Comparison of ENCODE assay signal across 43 cellular contexts in the genomic region with DNA sequence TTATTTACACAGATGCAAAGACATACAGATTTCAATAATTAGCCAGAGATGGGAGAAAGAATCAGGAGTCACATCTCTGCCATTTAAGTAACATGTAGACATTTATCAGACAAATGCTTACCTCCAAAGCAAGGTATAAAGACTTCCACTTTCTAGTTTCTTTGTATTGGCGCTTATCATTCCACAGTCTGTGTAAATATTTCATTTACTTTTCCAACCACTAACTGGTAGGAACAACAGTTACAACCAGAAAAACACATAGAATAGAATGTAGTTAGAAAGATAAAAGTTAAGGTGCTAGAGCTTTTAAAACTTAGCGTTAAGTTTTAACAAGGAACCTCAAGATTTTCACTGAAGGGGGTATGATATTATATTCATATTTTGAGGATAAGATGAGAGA. TPM values are rescaled to one million over a fixed set of nuclear protein-coding genes. Genes with fewer than 3 reads are reported as not detected.
"Had no signal": no experiment of that assay in that cellular context is flagged by ENCODE, and none has a peak within 500 bp of the region (broad histone marks: within the 10 kb centered on the region; RNA-seq: fewer than 3 reads in every experiment).

No MANE protein-coding gene starts in this region.

- H3K9me3 Mint-ChIP-seq: activated naive CD4-positive, alpha-beta T cell treated with anti-CD3 and anti-CD28 coated beads for 36 hours; activated naive CD4-positive, alpha-beta T cell treated with anti-CD3 and anti-CD28 coated beads, Interleukin-2, amount 10 ng/mL, durations not matched to agents 7 days and 5 days; activated naive CD4-positive, alpha-beta T cell treated with anti-CD3 and anti-CD28 coated beads, Interleukin-2, amount 50 U/mL, for 24 hours; activated naive CD4-positive, alpha-beta T cell treated with anti-CD3 and anti-CD28 coated beads, Interleukin-2, amount 50 U/mL, for 72 hours; activated naive CD8-positive, alpha-beta T cell treated with anti-CD3 and anti-CD28 coated beads for 36 hours; activated naive CD8-positive, alpha-beta T cell treated with anti-CD3 and anti-CD28 coated beads, Interleukin-2, amount 10 ng/mL, durations not matched to agents 7 days and 5 days; activated naive CD8-positive, alpha-beta T cell treated with anti-CD3 and anti-CD28 coated beads, Interleukin-2, amount 50 U/mL, for 24 hours; activated T-cell treated with anti-CD3 and anti-CD28 coated beads, Interleukin-2, amount 50 U/mL, for 24 hours; activated T-cell treated with anti-CD3 and anti-CD28 coated beads, Interleukin-2, amount 50 U/mL, for 4 hours; activated T-helper 1 cell treated with anti-CD3 and anti-CD28 coated beads, Interleukin-12 subunit alpha, Interleukin-12 subunit beta, Interleukin-2, Interleukin-4 antibody, amounts not matched to agents 30 ng/mL and 10 ng/mL and 1 ng/mL, durations not matched to agents 14 hours and 24 hours and 36 hours; activated T-helper 17 cell treated with anti-CD3 and anti-CD28 coated beads, Interleukin-2, amount 50 U/mL, for 72 hours; activated T-helper 2 cell treated with anti-CD3 and anti-CD28 coated beads, Interferon-gamma antibody, Interleukin-2, Interleukin-4, amounts not matched to agents 10 μg/mL and 5 μg/mL and 100 μg/mL, durations not matched to agents 14 hours and 24 hours and 36 hours; brain had no signal

- H3K4me3 Mint-ChIP-seq: activated naive CD4-positive, alpha-beta T cell treated with anti-CD3 and anti-CD28 coated beads for 36 hours; activated naive CD4-positive, alpha-beta T cell treated with anti-CD3 and anti-CD28 coated beads, Interleukin-2, amount 10 ng/mL, durations not matched to agents 7 days and 5 days; activated naive CD4-positive, alpha-beta T cell treated with anti-CD3 and anti-CD28 coated beads, Interleukin-2, amount 50 U/mL, for 24 hours; activated naive CD8-positive, alpha-beta T cell; activated naive CD8-positive, alpha-beta T cell treated with anti-CD3 and anti-CD28 coated beads for 36 hours; activated naive CD8-positive, alpha-beta T cell treated with anti-CD3 and anti-CD28 coated beads, Interleukin-2, amount 10 ng/mL, durations not matched to agents 7 days and 5 days; activated naive CD8-positive, alpha-beta T cell treated with anti-CD3 and anti-CD28 coated beads, Interleukin-2, amount 50 U/mL, for 24 hours; activated T-cell treated with anti-CD3 and anti-CD28 coated beads, Interleukin-2, amount 50 U/mL, for 24 hours; activated T-cell treated with anti-CD3 and anti-CD28 coated beads, Interleukin-2, amount 50 U/mL, for 4 hours; activated T-cell treated with anti-CD3 and anti-CD28 coated beads, Interleukin-2, amount 50 U/mL, for 72 hours; activated T-helper 1 cell treated with anti-CD3 and anti-CD28 coated beads, Interleukin-12 subunit alpha, Interleukin-12 subunit beta, Interleukin-2, Interleukin-4 antibody, amounts not matched to agents 30 ng/mL and 10 ng/mL and 1 ng/mL, durations not matched to agents 14 hours and 24 hours and 36 hours; activated T-helper 17 cell treated with anti-CD3 and anti-CD28 coated beads, Interleukin-2, amount 50 U/mL, for 72 hours; brain; central memory CD8-positive, alpha-beta T cell had no signal

- H3K36me3 ChIP-seq: adrenal gland, ascending aorta, brain microvascular endothelial cell, breast epithelium, cardiac muscle cell had no signal

- DNase-seq: activated effector memory CD4-positive, alpha-beta T cell treated with anti-CD3 and anti-CD28 coated beads, Interleukin-2, amount 50 U/mL, for 16 hours; activated effector memory CD4-positive, alpha-beta T cell treated with Interleukin-2 at 50 U/mL for 16 hours; activated gamma-delta T cell; activated gamma-delta T cell treated with Interleukin-2 at 50 U/mL for 16 hours; activated naive CD4-positive, alpha-beta T cell; activated naive CD4-positive, alpha-beta T cell treated with anti-CD3 and anti-CD28 coated beads for 36 hours; activated naive CD4-positive, alpha-beta T cell treated with anti-CD3 and anti-CD28 coated beads, Interleukin-2, amount 10 ng/mL, durations not matched to agents 7 days and 5 days; activated naive CD4-positive, alpha-beta T cell treated with anti-CD3 and anti-CD28 coated beads, Interleukin-2, amount 50 U/mL, for 16 hours; activated naive CD4-positive, alpha-beta T cell treated with Interleukin-2 at 50 U/mL for 16 hours; activated naive CD8-positive, alpha-beta T cell treated with anti-CD3 and anti-CD28 coated beads for 36 hours; activated naive CD8-positive, alpha-beta T cell treated with anti-CD3 and anti-CD28 coated beads, Interleukin-2, amount 10 ng/mL, durations not matched to agents 7 days and 5 days; activated naive CD8-positive, alpha-beta T cell treated with anti-CD3 and anti-CD28 coated beads, Interleukin-2, amount 50 U/mL, for 24 hours; activated T-cell treated with anti-CD3 and anti-CD28 coated beads for 4 hours; activated T-cell treated with anti-CD3 and anti-CD28 coated beads, Interleukin-2, amount 50 U/mL, for 1 hour; activated T-cell treated with anti-CD3 and anti-CD28 coated beads, Interleukin-2, amount 50 U/mL, for 24 hours; activated T-cell treated with anti-CD3 and anti-CD28 coated beads, Interleukin-2, amount 50 U/mL, for 4 hours; activated T-cell treated with anti-CD3 and anti-CD28 coated beads, Interleukin-2, amount 50 U/mL, for 48 hours; activated T-cell treated with anti-CD3 and anti-CD28 coated beads, Interleukin-2, amount 50 U/mL, for 72 hours; adrenal gland; amniotic stem cell; amygdala; anterior cingulate cortex; aorta; body of pancreas; brain microvascular endothelial cell; caudate nucleus; central memory CD4-positive, alpha-beta T cell; cerebellar nuclear complex had no signal

- FAIRE-seq: astrocyte, bronchial epithelial cell had no signal

- ATAC-seq: activated naive CD4-positive, alpha-beta T cell treated with anti-CD3 and anti-CD28 coated beads, Interleukin-2, amount 50 U/mL, for 72 hours; activated naive CD8-positive, alpha-beta T cell treated with anti-CD3 and anti-CD28 coated beads, Interleukin-2, amount 50 U/mL, for 24 hours; activated T-cell treated with anti-CD3 and anti-CD28 coated beads, Interleukin-2, amount 50 U/mL, for 4 hours; activated T-cell treated with anti-CD3 and anti-CD28 coated beads, Interleukin-2, amount 50 U/mL, for 72 hours; activated T-helper 17 cell treated with anti-CD3 and anti-CD28 coated beads, Interleukin-2, amount 50 U/mL, for 72 hours; body of pancreas had no signal

- H3K4me1 Mint-ChIP-seq: activated naive CD4-positive, alpha-beta T cell treated with anti-CD3 and anti-CD28 coated beads, Interleukin-2, amount 10 ng/mL, durations not matched to agents 7 days and 5 days; activated naive CD4-positive, alpha-beta T cell treated with anti-CD3 and anti-CD28 coated beads, Interleukin-2, amount 50 U/mL, for 24 hours; activated naive CD8-positive, alpha-beta T cell treated with anti-CD3 and anti-CD28 coated beads for 36 hours; activated naive CD8-positive, alpha-beta T cell treated with anti-CD3 and anti-CD28 coated beads, Interleukin-2, amount 10 ng/mL, durations not matched to agents 7 days and 5 days; activated naive CD8-positive, alpha-beta T cell treated with anti-CD3 and anti-CD28 coated beads, Interleukin-2, amount 50 U/mL, for 24 hours; activated T-helper 17 cell treated with anti-CD3 and anti-CD28 coated beads, Interleukin-2, amount 50 U/mL, for 72 hours; brain; central memory CD8-positive, alpha-beta T cell had no signal

- H3K27ac Mint-ChIP-seq: activated naive CD4-positive, alpha-beta T cell treated with anti-CD3 and anti-CD28 coated beads for 36 hours; activated naive CD4-positive, alpha-beta T cell treated with anti-CD3 and anti-CD28 coated beads, Interleukin-2, amount 10 ng/mL, durations not matched to agents 7 days and 5 days; activated naive CD4-positive, alpha-beta T cell treated with anti-CD3 and anti-CD28 coated beads, Interleukin-2, amount 50 U/mL, for 24 hours; activated naive CD4-positive, alpha-beta T cell treated with anti-CD3 and anti-CD28 coated beads, Interleukin-2, amount 50 U/mL, for 72 hours; activated naive CD8-positive, alpha-beta T cell; activated naive CD8-positive, alpha-beta T cell treated with anti-CD3 and anti-CD28 coated beads for 36 hours; activated naive CD8-positive, alpha-beta T cell treated with anti-CD3 and anti-CD28 coated beads, Interleukin-2, amount 10 ng/mL, durations not matched to agents 7 days and 5 days; activated naive CD8-positive, alpha-beta T cell treated with anti-CD3 and anti-CD28 coated beads, Interleukin-2, amount 50 U/mL, for 24 hours; activated T-cell treated with anti-CD3 and anti-CD28 coated beads, Interleukin-2, amount 50 U/mL, for 24 hours; activated T-cell treated with anti-CD3 and anti-CD28 coated beads, Interleukin-2, amount 50 U/mL, for 72 hours; activated T-helper 1 cell treated with anti-CD3 and anti-CD28 coated beads, Interleukin-12 subunit alpha, Interleukin-12 subunit beta, Interleukin-2, Interleukin-4 antibody, amounts not matched to agents 30 ng/mL and 10 ng/mL and 1 ng/mL, durations not matched to agents 14 hours and 24 hours and 36 hours; activated T-helper 17 cell treated with anti-CD3 and anti-CD28 coated beads, Interleukin-2, amount 50 U/mL, for 72 hours; activated T-helper 2 cell treated with anti-CD3 and anti-CD28 coated beads, Interferon-gamma antibody, Interleukin-2, Interleukin-4, amounts not matched to agents 10 μg/mL and 5 μg/mL and 100 μg/mL, durations not matched to agents 14 hours and 24 hours and 36 hours; brain had no signal

- H3K36me3 Mint-ChIP-seq: activated naive CD4-positive, alpha-beta T cell treated with anti-CD3 and anti-CD28 coated beads, Interleukin-2, amount 10 ng/mL, durations not matched to agents 7 days and 5 days; activated naive CD4-positive, alpha-beta T cell treated with anti-CD3 and anti-CD28 coated beads, Interleukin-2, amount 50 U/mL, for 24 hours; activated naive CD4-positive, alpha-beta T cell treated with anti-CD3 and anti-CD28 coated beads, Interleukin-2, amount 50 U/mL, for 72 hours; activated naive CD8-positive, alpha-beta T cell; activated naive CD8-positive, alpha-beta T cell treated with anti-CD3 and anti-CD28 coated beads for 36 hours; activated naive CD8-positive, alpha-beta T cell treated with anti-CD3 and anti-CD28 coated beads, Interleukin-2, amount 10 ng/mL, durations not matched to agents 7 days and 5 days; brain had no signal

- H3K9me3 ChIP-seq: adrenal gland, ascending aorta, body of pancreas, breast epithelium had no signal

- H3K27ac ChIP-seq: adrenal gland, ascending aorta, body of pancreas, brain microvascular endothelial cell, breast epithelium, cardiac muscle cell had no signal

- H3K4me3 ChIP-seq: adrenal gland, ascending aorta, body of pancreas, breast epithelium, cardiac muscle cell had no signal

- H3K27me3 Mint-ChIP-seq: activated naive CD4-positive, alpha-beta T cell treated with anti-CD3 and anti-CD28 coated beads, Interleukin-2, amount 10 ng/mL, durations not matched to agents 7 days and 5 days; activated naive CD8-positive, alpha-beta T cell; activated naive CD8-positive, alpha-beta T cell treated with anti-CD3 and anti-CD28 coated beads for 36 hours; activated naive CD8-positive, alpha-beta T cell treated with anti-CD3 and anti-CD28 coated beads, Interleukin-2, amount 50 U/mL, for 24 hours; activated T-cell treated with anti-CD3 and anti-CD28 coated beads, Interleukin-2, amount 50 U/mL, for 24 hours; activated T-helper 17 cell treated with anti-CD3 and anti-CD28 coated beads, Interleukin-2, amount 50 U/mL, for 72 hours; brain; central memory CD8-positive, alpha-beta T cell had no signal

- H3K27me3 ChIP-seq: adrenal gland, ascending aorta, body of pancreas, brain microvascular endothelial cell, breast epithelium, cardiac muscle cell had no signal

- H3K4me1 ChIP-seq: adrenal gland, ascending aorta, breast epithelium had no signal

RNA-seq across cellular contexts. Expression of gene UGT2B4, which starts 40.9 kb away (rescaled TPM):
- total RNA-seq: activated naive CD4-positive, alpha-beta T cell treated with anti-CD3 and anti-CD28 coated beads for 36 hours; activated naive CD4-positive, alpha-beta T cell treated with anti-CD3 and anti-CD28 coated beads, Interleukin-2, amount 50 U/mL, for 72 hours; activated naive CD8-positive, alpha-beta T cell treated with anti-CD3 and anti-CD28 coated beads for 36 hours; activated naive CD8-positive, alpha-beta T cell treated with anti-CD3 and anti-CD28 coated beads, Interleukin-2, amount 10 ng/mL, durations not matched to agents 7 days and 5 days; activated T-cell treated with anti-CD3 and anti-CD28 coated beads, Interleukin-2, amount 50 U/mL, for 72 hours; activated T-helper 1 cell treated with anti-CD3 and anti-CD28 coated beads, Interleukin-12 subunit alpha, Interleukin-12 subunit beta, Interleukin-2, Interleukin-4 antibody, amounts not matched to agents 30 ng/mL and 10 ng/mL and 1 ng/mL, durations not matched to agents 14 hours and 24 hours and 36 hours; activated T-helper 17 cell treated with anti-CD3 and anti-CD28 coated beads, Interleukin-2, amount 50 U/mL, for 72 hours; activated T-helper 2 cell treated with anti-CD3 and anti-CD28 coated beads, Interferon-gamma antibody, Interleukin-2, Interleukin-4, amounts not matched to agents 10 μg/mL and 5 μg/mL and 100 μg/mL, durations not matched to agents 14 hours and 24 hours and 36 hours; aorta; body of pancreas; breast epithelium; bronchial epithelial cell; cardiac muscle cell; cardiac septum; cerebellum had no signal
- polyA plus RNA-seq: aorta, cardiac muscle cell had no signal
